ENCODE assay signal across 21 cellular contexts in the genomic region with DNA sequence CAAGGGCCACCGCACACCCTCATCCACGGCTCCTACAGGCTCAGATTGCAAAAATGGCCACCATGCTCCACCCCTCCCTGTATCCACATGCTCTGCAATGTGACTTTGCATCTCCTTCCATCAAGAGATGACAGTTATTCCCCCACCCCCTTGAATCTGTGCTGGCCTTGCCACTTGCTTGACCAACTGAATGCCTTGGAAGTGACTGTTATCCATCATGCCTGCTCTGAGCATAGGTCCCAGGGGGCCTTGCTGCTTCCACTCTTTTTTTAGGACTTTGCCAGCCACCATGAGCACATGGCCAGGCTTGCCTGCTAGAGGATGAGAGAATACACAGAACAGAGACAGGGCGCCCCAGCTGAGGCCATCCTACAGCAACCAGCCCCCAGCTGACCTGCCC. TPM values are rescaled to one million over a fixed set of nuclear protein-coding genes. Genes with fewer than 3 reads are reported as not detected.
"Had no signal": no experiment of that assay in that cellular context is flagged by ENCODE, and none has a peak within 500 bp of the region (broad histone marks: within the 10 kb centered on the region; RNA-seq: fewer than 3 reads in every experiment).

No MANE protein-coding gene starts in this region.

- DNase-seq: activated CD4-positive, alpha-beta T cell treated with anti-CD3 and anti-CD28 coated beads for 48 hours; activated CD4-positive, CD25-positive, alpha-beta regulatory T cell; activated CD8-positive, alpha-beta memory T cell treated with anti-CD3 and anti-CD28 coated beads, Interleukin-2, amount 50 U/mL, for 4 hours; activated gamma-delta T cell treated with Interleukin-2 at 50 U/mL for 16 hours; activated naive CD8-positive, alpha-beta T cell treated with anti-CD3 and anti-CD28 coated beads for 36 hours; activated T-cell treated with anti-CD3 and anti-CD28 coated beads, Interleukin-2, amount 50 U/mL, for 72 hours; amniotic stem cell; body of pancreas; kidney; ovary; psoas muscle; right cardiac atrium; T-cell; T-helper 9 cell; transverse colon had no signal

- ATAC-seq: activated T-cell treated with anti-CD3 and anti-CD28 coated beads, Interleukin-2, amount 50 U/mL, for 72 hours; body of pancreas; left lobe of liver; psoas muscle; right cardiac atrium; T-cell had no signal

- H3K4me1 ChIP-seq: body of pancreas, psoas muscle, suprapubic skin, transverse colon had no signal

- H3K27ac Mint-ChIP-seq: activated naive CD8-positive, alpha-beta T cell treated with anti-CD3 and anti-CD28 coated beads for 36 hours; activated T-cell treated with anti-CD3 and anti-CD28 coated beads, Interleukin-2, amount 50 U/mL, for 72 hours; mesothelial cell of epicardium; stimulated activated naive CD8-positive, alpha-beta T cell treated with anti-CD3 and anti-CD28 coated beads, Interleukin-15, Interleukin-2, amounts not matched to agents 100 ng/mL and 50 ng/mL, for 24 hours; T-cell had no signal

- H3K36me3 Mint-ChIP-seq: mesothelial cell of epicardium had no signal

- H3K27ac ChIP-seq: body of pancreas, ovary, psoas muscle, skin epidermis, suprapubic skin, transverse colon had no signal

- H3K9me3 Mint-ChIP-seq: activated naive CD8-positive, alpha-beta T cell treated with anti-CD3 and anti-CD28 coated beads for 36 hours; activated T-cell treated with anti-CD3 and anti-CD28 coated beads, Interleukin-2, amount 50 U/mL, for 72 hours; mesothelial cell of epicardium; stimulated activated naive CD8-positive, alpha-beta T cell treated with anti-CD3 and anti-CD28 coated beads, Interleukin-15, Interleukin-2, amounts not matched to agents 100 ng/mL and 50 ng/mL, for 24 hours; T-cell had no signal

- H3K36me3 ChIP-seq: ovary, transverse colon had no signal

- H3K27me3 ChIP-seq: body of pancreas, ovary, suprapubic skin, transverse colon had no signal

- H3K4me3 Mint-ChIP-seq: activated naive CD8-positive, alpha-beta T cell treated with anti-CD3 and anti-CD28 coated beads for 36 hours; activated T-cell treated with anti-CD3 and anti-CD28 coated beads, Interleukin-2, amount 50 U/mL, for 72 hours; mesothelial cell of epicardium; stimulated activated naive CD8-positive, alpha-beta T cell treated with anti-CD3 and anti-CD28 coated beads, Interleukin-15, Interleukin-2, amounts not matched to agents 100 ng/mL and 50 ng/mL, for 24 hours; T-cell had no signal

- H3K4me3 ChIP-seq: body of pancreas, ovary, psoas muscle, skin epidermis, suprapubic skin, transverse colon had no signal

- H3K27me3 Mint-ChIP-seq: activated naive CD8-positive, alpha-beta T cell treated with anti-CD3 and anti-CD28 coated beads for 36 hours; stimulated activated naive CD8-positive, alpha-beta T cell treated with anti-CD3 and anti-CD28 coated beads, Interleukin-15, Interleukin-2, amounts not matched to agents 100 ng/mL and 50 ng/mL, for 24 hours; T-cell had no signal

- H3K9me3 ChIP-seq: body of pancreas, ovary, psoas muscle, suprapubic skin, transverse colon had no signal

- H3K4me1 Mint-ChIP-seq: activated naive CD8-positive, alpha-beta T cell treated with anti-CD3 and anti-CD28 coated beads for 36 hours; mesothelial cell of epicardium had no signal

RNA-seq across cellular contexts. Expression of a gene that starts 13.6 kb away (rescaled TPM):
- polyA plus RNA-seq: neural cell had no signal
